In genomic region chr22:29339381-29340235, GRCh38 we compare ENCODE assay signal across 25 cellular contexts. TPM values are rescaled to one million over a fixed set of nuclear protein-coding genes. Genes with fewer than 3 reads are reported as not detected.
DNase-seq lines count a peak whose midpoint lies in the region; ATAC-seq and TF ChIP-seq lines count a peak whose summit lies in the region.
"Had no signal": no experiment of that assay in that cellular context is flagged by ENCODE, and none has a peak within 500 bp of the region (broad histone marks: within the 10 kb centered on the region; RNA-seq: fewer than 3 reads in every experiment).

No MANE protein-coding gene starts in this region.

- peaks cover 0 to 4% of the 10 kb centered on the region in 2 donors for H3K36me3 Mint-ChIP-seq in activated naive CD4-positive, alpha-beta T cell treated with anti-CD3 and anti-CD28 coated beads, Interleukin-2, amount 50 U/mL, for 72 hours
- H3K36me3 Mint-ChIP-seq in activated naive CD4-positive, alpha-beta T cell treated with anti-CD3 and anti-CD28 coated beads, Interleukin-2, amount 10 ng/mL, durations not matched to agents 7 days and 5 days = peaks cover 50% of the 10 kb centered on the region
- peaks cover 14% of the 10 kb centered on the region for H3K36me3 Mint-ChIP-seq in activated CD8-positive, alpha-beta memory T cell treated with anti-CD3 and anti-CD28 coated beads, Interleukin-2, amount 10 ng/mL, durations not matched to agents 7 days and 5 days
- H3K36me3 Mint-ChIP-seq in CD4-positive, alpha-beta T cell (ENCODE audit: low read depth) = peaks cover 95% of the 10 kb centered on the region

- H3K4me1 ChIP-seq in foreskin keratinocyte = peaks cover 15% of the 10 kb centered on the region
- H3K4me1 ChIP-seq: HAP-1, tibial nerve had no signal

- no peaks in the 10 kb centered on the region for H3K9me3 ChIP-seq in CD4-positive, alpha-beta T cell (ENCODE audit: control insufficient read depth, low read length)
- H3K9me3 ChIP-seq: HAP-1, neutrophil, prostate gland, sigmoid colon, stomach, tibial nerve had no signal

- no peaks in the 10 kb centered on the region for H3K4me1 Mint-ChIP-seq in activated naive CD4-positive, alpha-beta T cell treated with anti-CD3 and anti-CD28 coated beads, Interleukin-2, amount 10 ng/mL, durations not matched to agents 7 days and 5 days
- peaks cover 2% of the 10 kb centered on the region for H3K4me1 Mint-ChIP-seq in activated CD8-positive, alpha-beta memory T cell treated with anti-CD3 and anti-CD28 coated beads, Interleukin-2, amount 10 ng/mL, durations not matched to agents 7 days and 5 days
- no peaks in the 10 kb centered on the region for H3K4me1 Mint-ChIP-seq in CD4-positive, alpha-beta T cell (ENCODE audit: low read depth)
- H3K4me1 Mint-ChIP-seq: IgD-negative memory B cell had no signal

- no peak overlapping the region for H3K4me3 Mint-ChIP-seq in activated naive CD4-positive, alpha-beta T cell treated with anti-CD3 and anti-CD28 coated beads, Interleukin-2, amount 10 ng/mL, durations not matched to agents 7 days and 5 days
- H3K4me3 Mint-ChIP-seq in activated CD8-positive, alpha-beta memory T cell treated with anti-CD3 and anti-CD28 coated beads, Interleukin-2, amount 10 ng/mL, durations not matched to agents 7 days and 5 days = no peak overlapping the region
- H3K4me3 Mint-ChIP-seq in CD4-positive, alpha-beta T cell = no peak overlapping the region
- H3K4me3 Mint-ChIP-seq: activated naive CD4-positive, alpha-beta T cell treated with anti-CD3 and anti-CD28 coated beads for 36 hours; activated T-cell treated with anti-CD3 and anti-CD28 coated beads, Interleukin-2, amount 50 U/mL, for 72 hours; IgD-negative memory B cell had no signal

- H3K27me3 Mint-ChIP-seq in activated naive CD4-positive, alpha-beta T cell treated with anti-CD3 and anti-CD28 coated beads, Interleukin-2, amount 10 ng/mL, durations not matched to agents 7 days and 5 days = no peaks in the 10 kb centered on the region
- H3K27me3 Mint-ChIP-seq in activated CD8-positive, alpha-beta memory T cell treated with anti-CD3 and anti-CD28 coated beads, Interleukin-2, amount 10 ng/mL, durations not matched to agents 7 days and 5 days = no peaks in the 10 kb centered on the region
- H3K27me3 Mint-ChIP-seq in CD4-positive, alpha-beta T cell = no peaks in the 10 kb centered on the region
- H3K27me3 Mint-ChIP-seq: IgD-negative memory B cell had no signal

- POLR2A ChIA-PET in CD4-positive, alpha-beta T cell (lab: Charles Lee) = no interaction called here

- H3K27me3 ChIP-seq in foreskin keratinocyte = no peaks in the 10 kb centered on the region
- no peaks in the 10 kb centered on the region for H3K27me3 ChIP-seq in CD4-positive, alpha-beta T cell (ENCODE audit: control insufficient read depth, insufficient read depth, low read length)
- H3K27me3 ChIP-seq: neutrophil, sigmoid colon, stomach, tibial nerve had no signal

- H3K27ac ChIP-seq in VCaP (peak overlapping the region; percentile 90), foreskin keratinocyte (no peak overlapping the region)
- no peak overlapping the region for H3K27ac ChIP-seq in CD4-positive, alpha-beta T cell (ENCODE audit: low read depth, low read length)
- H3K27ac ChIP-seq: neutrophil, sigmoid colon, stomach, tibial nerve had no signal

- no peak for TF ChIP-seq CTCF in VCaP (conservative IDR thresholded peaks at IDR 0.05)
- peak; percentile 25 for TF ChIP-seq CTCF in foreskin keratinocyte (conservative IDR thresholded peaks at IDR 0.05)
- no peak for TF ChIP-seq CTCF in CD4-positive, alpha-beta T cell (IDR thresholded peaks at IDR 0.05)

- no peak for DNase-seq in activated naive CD4-positive, alpha-beta T cell treated with anti-CD3 and anti-CD28 coated beads, Interleukin-2, amount 50 U/mL, for 72 hours (ENCODE audit: low spot score in 2 of 2)
- DNase-seq in activated naive CD4-positive, alpha-beta T cell treated with anti-CD3 and anti-CD28 coated beads, Interleukin-2, amount 10 ng/mL, durations not matched to agents 7 days and 5 days = no peak
- DNase-seq in foreskin keratinocyte = peak; percentile 74
- DNase-seq in NCI-H2171 (lab: John Stamatoyannopoulos, UW) = no peak
- no peak for DNase-seq in activated CD8-positive, alpha-beta memory T cell treated with anti-CD3 and anti-CD28 coated beads, Interleukin-2, amount 10 ng/mL, durations not matched to agents 7 days and 5 days
- DNase-seq in CD4-positive, alpha-beta T cell = no peak
- DNase-seq: activated naive CD4-positive, alpha-beta T cell treated with anti-CD3 and anti-CD28 coated beads for 36 hours; activated T-cell treated with anti-CD3 and anti-CD28 coated beads, Interleukin-2, amount 50 U/mL, for 72 hours; AML-193; anterior cingulate cortex; COR-L47; dermis blood vessel endothelial cell; DMS79; NCI-H2081; NCI-H446 treated with DMSO at 0.1 percent for 48 hours; sigmoid colon; stimulated activated CD4-positive, alpha-beta T cell treated with anti-CD3 and anti-CD28 coated beads, Interleukin-15, amount 100 ng/mL, for 24 hours; stomach had no signal

- CTCF ChIA-PET in activated naive CD4-positive, alpha-beta T cell treated with anti-CD3 and anti-CD28 coated beads, Interleukin-2, amount 10 ng/mL, durations not matched to agents 7 days and 5 days (lab: Charles Lee) = no interaction called here
- CTCF ChIA-PET in activated CD8-positive, alpha-beta memory T cell treated with anti-CD3 and anti-CD28 coated beads, Interleukin-2, amount 10 ng/mL, durations not matched to agents 7 days and 5 days (lab: Charles Lee) = no interaction called here
- CTCF ChIA-PET in CD4-positive, alpha-beta T cell (lab: Charles Lee) = no interaction called here

- no peaks in the 10 kb centered on the region for H3K9me3 Mint-ChIP-seq in activated naive CD4-positive, alpha-beta T cell treated with anti-CD3 and anti-CD28 coated beads, Interleukin-2, amount 50 U/mL, for 72 hours
- H3K9me3 Mint-ChIP-seq in activated naive CD4-positive, alpha-beta T cell treated with anti-CD3 and anti-CD28 coated beads, Interleukin-2, amount 10 ng/mL, durations not matched to agents 7 days and 5 days = no peaks in the 10 kb centered on the region
- no peaks in the 10 kb centered on the region for H3K9me3 Mint-ChIP-seq in activated CD8-positive, alpha-beta memory T cell treated with anti-CD3 and anti-CD28 coated beads, Interleukin-2, amount 10 ng/mL, durations not matched to agents 7 days and 5 days (ENCODE audit: low read depth)
- no peaks in the 10 kb centered on the region for H3K9me3 Mint-ChIP-seq in CD4-positive, alpha-beta T cell
- H3K9me3 Mint-ChIP-seq: activated naive CD4-positive, alpha-beta T cell treated with anti-CD3 and anti-CD28 coated beads for 36 hours; activated T-cell treated with anti-CD3 and anti-CD28 coated beads, Interleukin-2, amount 50 U/mL, for 72 hours; IgD-negative memory B cell had no signal

- intact Hi-C loops in CD4-positive, alpha-beta T cell (cut with DNase I, micrococcal nuclease) = no loop called here

- no peak for ATAC-seq in activated naive CD4-positive, alpha-beta T cell treated with anti-CD3 and anti-CD28 coated beads, Interleukin-2, amount 50 U/mL, for 72 hours
- ATAC-seq in foreskin keratinocyte (peak; percentile 38), GM19455 (IDR thresholded peaks at IDR 0.05; ENCODE audit: unreplicated experiment) (no peak)
- no peak for ATAC-seq in activated CD8-positive, alpha-beta memory T cell treated with anti-CD3 and anti-CD28 coated beads, Interleukin-2, amount 10 ng/mL, durations not matched to agents 7 days and 5 days
- ATAC-seq in CD4-positive, alpha-beta T cell (ENCODE audit: poor library complexity) = no peak
- ATAC-seq: activated T-cell treated with anti-CD3 and anti-CD28 coated beads, Interleukin-2, amount 50 U/mL, for 72 hours had no signal

- H3K27ac Mint-ChIP-seq in activated naive CD4-positive, alpha-beta T cell treated with anti-CD3 and anti-CD28 coated beads, Interleukin-2, amount 50 U/mL, for 72 hours = peak overlapping the region; percentile 14 to 79
- no peak overlapping the region for H3K27ac Mint-ChIP-seq in activated naive CD4-positive, alpha-beta T cell treated with anti-CD3 and anti-CD28 coated beads, Interleukin-2, amount 10 ng/mL, durations not matched to agents 7 days and 5 days
- no peak overlapping the region for H3K27ac Mint-ChIP-seq in activated CD8-positive, alpha-beta memory T cell treated with anti-CD3 and anti-CD28 coated beads, Interleukin-2, amount 10 ng/mL, durations not matched to agents 7 days and 5 days
- H3K27ac Mint-ChIP-seq in CD4-positive, alpha-beta T cell = no peak overlapping the region
- H3K27ac Mint-ChIP-seq: activated naive CD4-positive, alpha-beta T cell treated with anti-CD3 and anti-CD28 coated beads for 36 hours; activated T-cell treated with anti-CD3 and anti-CD28 coated beads, Interleukin-2, amount 50 U/mL, for 72 hours had no signal

RNA-seq across cellular contexts. Expression of gene RASL10A, which starts 24.1 kb away (rescaled TPM):
- under 1 TPM; 0.20 to 0.78 TPM for total RNA-seq in activated naive CD4-positive, alpha-beta T cell treated with anti-CD3 and anti-CD28 coated beads, Interleukin-2, amount 50 U/mL, for 72 hours
- total RNA-seq in foreskin keratinocyte = not detected in 2 replicates
- polyA plus RNA-seq in foreskin keratinocyte = not detected in 2 replicates
- total RNA-seq in activated CD8-positive, alpha-beta memory T cell treated with anti-CD3 and anti-CD28 coated beads, Interleukin-2, amount 10 ng/mL, durations not matched to agents 7 days and 5 days = under 1 TPM; 0.63 to 0.70 TPM
- total RNA-seq in CD4-positive, alpha-beta T cell = under 1 TPM; 0.30 to 0.36 TPM
- total RNA-seq: activated naive CD4-positive, alpha-beta T cell treated with anti-CD3 and anti-CD28 coated beads for 36 hours had no signal
- polyA plus RNA-seq: IgD-negative memory B cell had no signal

RNA-seq across cellular contexts. Expression of gene GAS2L1, which starts 33.2 kb away (rescaled TPM):
- total RNA-seq in activated naive CD4-positive, alpha-beta T cell treated with anti-CD3 and anti-CD28 coated beads, Interleukin-2, amount 50 U/mL, for 72 hours = 1 to 10 TPM in 1 of 2 donors, under 1 TPM in 1; 0.36 to 1.5 TPM
- total RNA-seq in foreskin keratinocyte = 31.3 and 31.8 TPM in 2 replicates
- 41.8 and 42.9 TPM in 2 replicates for polyA plus RNA-seq in foreskin keratinocyte
- total RNA-seq in activated CD8-positive, alpha-beta memory T cell treated with anti-CD3 and anti-CD28 coated beads, Interleukin-2, amount 10 ng/mL, durations not matched to agents 7 days and 5 days = 10 to 100 TPM; 12.0 to 16.9 TPM
- under 1 TPM; 0.28 to 0.77 TPM for total RNA-seq in CD4-positive, alpha-beta T cell

RNA-seq across cellular contexts. Expression of gene AP1B1, which starts 48.8 kb away (rescaled TPM):
- total RNA-seq in activated naive CD4-positive, alpha-beta T cell treated with anti-CD3 and anti-CD28 coated beads, Interleukin-2, amount 50 U/mL, for 72 hours = 10 to 100 TPM; 48.9 to 60.4 TPM
- 78.0 and 80.3 TPM in 2 replicates for total RNA-seq in foreskin keratinocyte
- 53.7 and 56.1 TPM in 2 replicates for polyA plus RNA-seq in foreskin keratinocyte
- 10 to 100 TPM; 82.9 to 90.8 TPM for total RNA-seq in activated CD8-positive, alpha-beta memory T cell treated with anti-CD3 and anti-CD28 coated beads, Interleukin-2, amount 10 ng/mL, durations not matched to agents 7 days and 5 days
- total RNA-seq in CD4-positive, alpha-beta T cell = 10 to 100 TPM; 25.6 to 26.4 TPM

Comparison
In these comparisons a context has a peak if more than half of its experiments do, and no peak if none do; other contexts are left out.
1. H3K27ac Mint-ChIP-seq: peak in activated naive CD4-positive, alpha-beta T cell treated with anti-CD3 and anti-CD28 coated beads, Interleukin-2, amount 50 U/mL, for 72 hours (2 of 2); none in activated naive CD4-positive, alpha-beta T cell treated with anti-CD3 and anti-CD28 coated beads, Interleukin-2, amount 10 ng/mL, durations not matched to agents 7 days and 5 days (single experiment), activated CD8-positive, alpha-beta memory T cell treated with anti-CD3 and anti-CD28 coated beads, Interleukin-2, amount 10 ng/mL, durations not matched to agents 7 days and 5 days (single experiment) and CD4-positive, alpha-beta T cell (single experiment).
2. DNase-seq: peak in foreskin keratinocyte (2 of 2); none in activated naive CD4-positive, alpha-beta T cell treated with anti-CD3 and anti-CD28 coated beads, Interleukin-2, amount 50 U/mL, for 72 hours (0 of 2), activated naive CD4-positive, alpha-beta T cell treated with anti-CD3 and anti-CD28 coated beads, Interleukin-2, amount 10 ng/mL, durations not matched to agents 7 days and 5 days (single experiment), NCI-H2171 (single experiment), activated CD8-positive, alpha-beta memory T cell treated with anti-CD3 and anti-CD28 coated beads, Interleukin-2, amount 10 ng/mL, durations not matched to agents 7 days and 5 days (single experiment) and CD4-positive, alpha-beta T cell (0 of 10).
3. RNA of gene GAS2L1, which starts 33.2 kb away (total RNA-seq): 31.3 to 31.8 TPM in foreskin keratinocyte and 12.0 to 16.9 TPM in activated CD8-positive, alpha-beta memory T cell treated with anti-CD3 and anti-CD28 coated beads, Interleukin-2, amount 10 ng/mL, durations not matched to agents 7 days and 5 days; 0.36 to 1.5 TPM in activated naive CD4-positive, alpha-beta T cell treated with anti-CD3 and anti-CD28 coated beads, Interleukin-2, amount 50 U/mL, for 72 hours and 0.28 to 0.77 TPM in CD4-positive, alpha-beta T cell; every median in the first group is over 4 times any median in the second.